In genomic region chr21:31557421-31557955, GRCh38 we compare ENCODE assay signal across 8 cellular contexts.
DNase-seq lines count a peak whose midpoint lies in the region; ATAC-seq and TF ChIP-seq lines count a peak whose summit lies in the region.

No MANE protein-coding gene starts in this region.

- TF ChIP-seq CTCF in RWPE2 (IDR thresholded peaks at IDR 0.05; ENCODE audit: poor library complexity, severe bottlenecking) (no peak), dorsolateral prefrontal cortex (IDR thresholded peaks at IDR 0.05 in 54 of 56, conservative IDR thresholded peaks at IDR 0.05 in 2 of 56; ENCODE audit: low read depth in 1 of 56, partially characterized antibody in 56 of 56) (no peak)

- DNase-seq in H7 (no peak), RWPE2 (ENCODE audit: low spot score) (no peak), dorsolateral prefrontal cortex (peak in 6 of 10 donors; percentile 16 to 55 (median 36)), posterior cingulate gyrus (peak in 6 of 10 donors; percentile 13 to 87 (median 52)), H4 (ENCODE audit: low spot score) (no peak), cardiac septum (ENCODE audit: low spot score) (no peak)

- peak overlapping the region; percentile 77 for H3K4me3 ChIP-seq in H7 (ENCODE audit: insufficient read depth, low read depth, low read length)
- H3K4me3 ChIP-seq in RWPE2 (ENCODE audit: severe bottlenecking) = peak overlapping the region; percentile 51
- H3K4me3 ChIP-seq in dorsolateral prefrontal cortex = peak overlapping the region; percentile 60 to 92 (median 79)

- peaks cover 6% of the 10 kb centered on the region for H3K4me1 ChIP-seq in RWPE2 (ENCODE audit: insufficient read depth, poor library complexity, severe bottlenecking)

- H3K27ac ChIP-seq in RWPE2 (ENCODE audit: poor library complexity, severe bottlenecking) = no peak overlapping the region
- peak overlapping the region in 27 of 59 donors; percentile 14 to 90 (median 76) for H3K27ac ChIP-seq in dorsolateral prefrontal cortex

- no peaks in the 10 kb centered on the region for H3K9me3 ChIP-seq in RWPE2 (ENCODE audit: severe bottlenecking)

- ATAC-seq in RWPE2 (ENCODE audit: low read depth) (no peak), HG02885 (IDR thresholded peaks at IDR 0.05; ENCODE audit: poor library complexity, unreplicated experiment) (no peak), GM18505 (IDR thresholded peaks at IDR 0.05; ENCODE audit: unreplicated experiment) (no peak)

- H3K36me3 ChIP-seq in H7 (replicated peaks; ENCODE audit: control insufficient read depth, insufficient read depth, low read length) (no peaks in the 10 kb centered on the region), RWPE2 (ENCODE audit: low read depth) (no peaks in the 10 kb centered on the region)

- no peak for TF ChIP-seq POLR2A in GM18505 (IDR thresholded peaks at IDR 0.05; ENCODE audit: borderline replicate concordance, extremely low read depth, insufficient read depth, insufficient read length)

- H3K27me3 ChIP-seq in H7 (ENCODE audit: control insufficient read depth, insufficient read depth, low read length) (peaks cover 11% of the 10 kb centered on the region), RWPE2 (ENCODE audit: insufficient read depth, poor library complexity, severe bottlenecking) (peaks cover 15% of the 10 kb centered on the region), dorsolateral prefrontal cortex (peaks cover 0 to 9% (median 0%) of the 10 kb centered on the region in 45 donors)

- intact Hi-C loops in dorsolateral prefrontal cortex (cut with DNase I) (loop anchor here (5.0 kb wide), 3 partner anchors 40 to 210 kb away; no protein-coding TSS in a partner anchor), posterior cingulate gyrus (cut with DNase I) (loop anchor here (5.0 kb wide), 2 partner anchors 175 to 210 kb away; partner anchors contain the start of gene SCAF4), cardiac septum (cut with DNase I) (no loop called here)

Comparison
In these comparisons a context has a peak if more than half of its experiments do, and no peak if none do; other contexts are left out.
1. DNase-seq: peak in dorsolateral prefrontal cortex (6 of 10) and posterior cingulate gyrus (6 of 10); none in H7 (single experiment), RWPE2 (single experiment), H4 (single experiment) and cardiac septum (single experiment).
2. Peak in every context shown above with its lines, with median percentiles within 50 percentile points of each other: H3K4me3 ChIP-seq.